In genomic region chr7:128705891-128706333, GRCh38 we compare ENCODE assay signal across 1 cellular context.
TF ChIP-seq lines count a peak whose summit lies in the region.

No MANE protein-coding gene starts in this region.

TF ChIP-seq in K562, 482 proteins besides CTCF, POLR2A, EP300 and RAD21 (continued from another document):
- TF ChIP-seq, protein P1, sequence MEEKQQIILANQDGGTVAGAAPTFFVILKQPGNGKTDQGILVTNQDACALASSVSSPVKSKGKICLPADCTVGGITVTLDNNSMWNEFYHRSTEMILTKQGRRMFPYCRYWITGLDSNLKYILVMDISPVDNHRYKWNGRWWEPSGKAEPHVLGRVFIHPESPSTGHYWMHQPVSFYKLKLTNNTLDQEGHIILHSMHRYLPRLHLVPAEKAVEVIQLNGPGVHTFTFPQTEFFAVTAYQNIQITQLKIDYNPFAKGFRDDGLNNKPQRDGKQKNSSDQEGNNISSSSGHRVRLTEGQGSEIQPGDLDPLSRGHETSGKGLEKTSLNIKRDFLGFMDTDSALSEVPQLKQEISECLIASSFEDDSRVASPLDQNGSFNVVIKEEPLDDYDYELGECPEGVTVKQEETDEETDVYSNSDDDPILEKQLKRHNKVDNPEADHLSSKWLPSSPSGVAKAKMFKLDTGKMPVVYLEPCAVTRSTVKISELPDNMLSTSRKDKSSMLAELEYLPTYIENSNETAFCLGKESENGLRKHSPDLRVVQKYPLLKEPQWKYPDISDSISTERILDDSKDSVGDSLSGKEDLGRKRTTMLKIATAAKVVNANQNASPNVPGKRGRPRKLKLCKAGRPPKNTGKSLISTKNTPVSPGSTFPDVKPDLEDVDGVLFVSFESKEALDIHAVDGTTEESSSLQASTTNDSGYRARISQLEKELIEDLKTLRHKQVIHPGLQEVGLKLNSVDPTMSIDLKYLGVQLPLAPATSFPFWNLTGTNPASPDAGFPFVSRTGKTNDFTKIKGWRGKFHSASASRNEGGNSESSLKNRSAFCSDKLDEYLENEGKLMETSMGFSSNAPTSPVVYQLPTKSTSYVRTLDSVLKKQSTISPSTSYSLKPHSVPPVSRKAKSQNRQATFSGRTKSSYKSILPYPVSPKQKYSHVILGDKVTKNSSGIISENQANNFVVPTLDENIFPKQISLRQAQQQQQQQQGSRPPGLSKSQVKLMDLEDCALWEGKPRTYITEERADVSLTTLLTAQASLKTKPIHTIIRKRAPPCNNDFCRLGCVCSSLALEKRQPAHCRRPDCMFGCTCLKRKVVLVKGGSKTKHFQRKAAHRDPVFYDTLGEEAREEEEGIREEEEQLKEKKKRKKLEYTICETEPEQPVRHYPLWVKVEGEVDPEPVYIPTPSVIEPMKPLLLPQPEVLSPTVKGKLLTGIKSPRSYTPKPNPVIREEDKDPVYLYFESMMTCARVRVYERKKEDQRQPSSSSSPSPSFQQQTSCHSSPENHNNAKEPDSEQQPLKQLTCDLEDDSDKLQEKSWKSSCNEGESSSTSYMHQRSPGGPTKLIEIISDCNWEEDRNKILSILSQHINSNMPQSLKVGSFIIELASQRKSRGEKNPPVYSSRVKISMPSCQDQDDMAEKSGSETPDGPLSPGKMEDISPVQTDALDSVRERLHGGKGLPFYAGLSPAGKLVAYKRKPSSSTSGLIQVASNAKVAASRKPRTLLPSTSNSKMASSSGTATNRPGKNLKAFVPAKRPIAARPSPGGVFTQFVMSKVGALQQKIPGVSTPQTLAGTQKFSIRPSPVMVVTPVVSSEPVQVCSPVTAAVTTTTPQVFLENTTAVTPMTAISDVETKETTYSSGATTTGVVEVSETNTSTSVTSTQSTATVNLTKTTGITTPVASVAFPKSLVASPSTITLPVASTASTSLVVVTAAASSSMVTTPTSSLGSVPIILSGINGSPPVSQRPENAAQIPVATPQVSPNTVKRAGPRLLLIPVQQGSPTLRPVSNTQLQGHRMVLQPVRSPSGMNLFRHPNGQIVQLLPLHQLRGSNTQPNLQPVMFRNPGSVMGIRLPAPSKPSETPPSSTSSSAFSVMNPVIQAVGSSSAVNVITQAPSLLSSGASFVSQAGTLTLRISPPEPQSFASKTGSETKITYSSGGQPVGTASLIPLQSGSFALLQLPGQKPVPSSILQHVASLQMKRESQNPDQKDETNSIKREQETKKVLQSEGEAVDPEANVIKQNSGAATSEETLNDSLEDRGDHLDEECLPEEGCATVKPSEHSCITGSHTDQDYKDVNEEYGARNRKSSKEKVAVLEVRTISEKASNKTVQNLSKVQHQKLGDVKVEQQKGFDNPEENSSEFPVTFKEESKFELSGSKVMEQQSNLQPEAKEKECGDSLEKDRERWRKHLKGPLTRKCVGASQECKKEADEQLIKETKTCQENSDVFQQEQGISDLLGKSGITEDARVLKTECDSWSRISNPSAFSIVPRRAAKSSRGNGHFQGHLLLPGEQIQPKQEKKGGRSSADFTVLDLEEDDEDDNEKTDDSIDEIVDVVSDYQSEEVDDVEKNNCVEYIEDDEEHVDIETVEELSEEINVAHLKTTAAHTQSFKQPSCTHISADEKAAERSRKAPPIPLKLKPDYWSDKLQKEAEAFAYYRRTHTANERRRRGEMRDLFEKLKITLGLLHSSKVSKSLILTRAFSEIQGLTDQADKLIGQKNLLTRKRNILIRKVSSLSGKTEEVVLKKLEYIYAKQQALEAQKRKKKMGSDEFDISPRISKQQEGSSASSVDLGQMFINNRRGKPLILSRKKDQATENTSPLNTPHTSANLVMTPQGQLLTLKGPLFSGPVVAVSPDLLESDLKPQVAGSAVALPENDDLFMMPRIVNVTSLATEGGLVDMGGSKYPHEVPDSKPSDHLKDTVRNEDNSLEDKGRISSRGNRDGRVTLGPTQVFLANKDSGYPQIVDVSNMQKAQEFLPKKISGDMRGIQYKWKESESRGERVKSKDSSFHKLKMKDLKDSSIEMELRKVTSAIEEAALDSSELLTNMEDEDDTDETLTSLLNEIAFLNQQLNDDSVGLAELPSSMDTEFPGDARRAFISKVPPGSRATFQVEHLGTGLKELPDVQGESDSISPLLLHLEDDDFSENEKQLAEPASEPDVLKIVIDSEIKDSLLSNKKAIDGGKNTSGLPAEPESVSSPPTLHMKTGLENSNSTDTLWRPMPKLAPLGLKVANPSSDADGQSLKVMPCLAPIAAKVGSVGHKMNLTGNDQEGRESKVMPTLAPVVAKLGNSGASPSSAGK (IDR thresholded peaks at IDR 0.05): no peak
- TF ChIP-seq OTX1 (CRISPR knock-in tag; IDR thresholded peaks at IDR 0.05) (no peak), CBX8 (IDR thresholded peaks at IDR 0.05; ENCODE audit: borderline replicate concordance, extremely low read depth, low read depth, low read length, poor library complexity, severe bottlenecking) (no peak)
